Comparison of ENCODE assay signal across 19 cellular contexts in genomic region chr5:98095072-98095471, GRCh38.
DNase-seq lines count a peak whose midpoint lies in the region; ATAC-seq, FAIRE-seq and TF ChIP-seq lines count a peak whose summit lies in the region.
"Had no signal": no experiment of that assay in that cellular context is flagged by ENCODE, and none has a peak within 500 bp of the region (broad histone marks: within the 10 kb centered on the region; RNA-seq: fewer than 3 reads in every experiment).

No MANE protein-coding gene starts in this region.

- H3K36me3 ChIP-seq in mammary epithelial cell (ENCODE audit: insufficient read depth, low read length) (no peaks in the 10 kb centered on the region), RWPE2 (ENCODE audit: low read depth) (no peaks in the 10 kb centered on the region), osteoblast (ENCODE audit: insufficient read depth, low read length) (no peaks in the 10 kb centered on the region), heart right ventricle (no peaks in the 10 kb centered on the region)
- H3K36me3 ChIP-seq: BLaER1 treated with 17β-estradiol and CSF1 and Interleukin-3, amounts not matched to agents 10 nM and 100 nM had no signal

- peaks cover 7% of the 10 kb centered on the region for H3K9me3 Mint-ChIP-seq in MCF 10A (ENCODE audit: unreplicated experiment)
- H3K9me3 Mint-ChIP-seq: T-cell had no signal

- H3K27ac ChIP-seq in mammary epithelial cell (ENCODE audit: insufficient read depth, low read depth, low read length): no peak overlapping the region
- H3K27ac ChIP-seq in RWPE2 (ENCODE audit: poor library complexity, severe bottlenecking): peak overlapping the region; percentile 85
- H3K27ac ChIP-seq in osteoblast (ENCODE audit: low read depth, low read length): no peak overlapping the region
- H3K27ac ChIP-seq in heart right ventricle: no peak overlapping the region
- H3K27ac ChIP-seq: 22Rv1; BLaER1 treated with 17β-estradiol and CSF1 and Interleukin-3, amounts not matched to agents 10 nM and 100 nM had no signal

- H3K4me1 ChIP-seq in mammary epithelial cell (ENCODE audit: insufficient read depth, low read length) (peaks cover 10% of the 10 kb centered on the region), RWPE2 (ENCODE audit: insufficient read depth, poor library complexity, severe bottlenecking) (peaks cover 40% of the 10 kb centered on the region), osteoblast (ENCODE audit: insufficient read depth, low read length) (peaks cover 11% of the 10 kb centered on the region), heart right ventricle (no peaks in the 10 kb centered on the region)

- TF ChIP-seq POLR2A in GM12891 (IDR thresholded peaks at IDR 0.05; ENCODE audit: low read depth, low read length): no peak

- TF ChIP-seq CTCF in mammary epithelial cell (conservative IDR thresholded peaks at IDR 0.05 in 1 of 2, IDR thresholded peaks at IDR 0.05 in 1 of 2; ENCODE audit: extremely low read depth in 1 of 2, insufficient read depth in 1 of 2, low read depth in 1 of 2, low read length in 2 of 2) (no peak), MCF 10A (IDR thresholded peaks at IDR 0.05; ENCODE audit: unreplicated experiment) (no peak), RWPE2 (IDR thresholded peaks at IDR 0.05; ENCODE audit: poor library complexity, severe bottlenecking) (no peak), osteoblast (IDR thresholded peaks at IDR 0.05; ENCODE audit: extremely low read depth, low read depth, low read length) (no peak), heart right ventricle (IDR thresholded peaks at IDR 0.05) (no peak)

- no peak for DNase-seq in mammary epithelial cell
- DNase-seq in MCF 10A (ENCODE audit: unreplicated experiment): no peak
- DNase-seq in RWPE2 (ENCODE audit: low spot score): no peak
- DNase-seq in osteoblast (ENCODE audit: insufficient read length, low spot score, missing footprints): no peak
- DNase-seq in GM12891 (ENCODE audit: insufficient read length, low spot score): no peak
- no peak for DNase-seq in COLO829 (ENCODE audit: low spot score)
- DNase-seq in heart right ventricle: no peak
- DNase-seq: EL; NCI-H1417 treated with DMSO at 0.1 percent for 48 hours; NCI-H2081; NCI-H2227 treated with DMSO at 0.1 percent for 48 hours; NCI-H524 treated with DMSO at 0.1 percent for 48 hours; NK-92 treated with Interleukin-12 subunit alpha and Interleukin-12 subunit beta, amount 100 ng/mL, for 24 hours; T-cell had no signal

- no peaks in the 10 kb centered on the region for H3K9me3 ChIP-seq in mammary epithelial cell (replicated peaks; ENCODE audit: insufficient read depth, low read length)
- no peaks in the 10 kb centered on the region for H3K9me3 ChIP-seq in RWPE2 (ENCODE audit: severe bottlenecking)
- no peaks in the 10 kb centered on the region for H3K9me3 ChIP-seq in osteoblast (ENCODE audit: low read depth, low read length)
- no peaks in the 10 kb centered on the region for H3K9me3 ChIP-seq in heart right ventricle

- FAIRE-seq in GM12891 (lab: Jason Lieb, UNC): no peak
- FAIRE-seq: HepG2 had no signal

- peak overlapping the region; percentile 20 for H2AFZ ChIP-seq in mammary epithelial cell (ENCODE audit: low read depth, low read length)
- peak overlapping the region; percentile 49 for H2AFZ ChIP-seq in osteoblast (ENCODE audit: low read length)

- H4K20me1 ChIP-seq in mammary epithelial cell (ENCODE audit: insufficient read depth, low read length) (no peaks in the 10 kb centered on the region), osteoblast (ENCODE audit: insufficient read depth, low read length) (no peaks in the 10 kb centered on the region)
- H4K20me1 ChIP-seq: BLaER1 treated with 17β-estradiol and CSF1 and Interleukin-3, amounts not matched to agents 10 nM and 100 nM had no signal

- H3K27ac Mint-ChIP-seq in MCF 10A (ENCODE audit: low read depth, unreplicated experiment): no peak overlapping the region
- H3K27ac Mint-ChIP-seq: T-cell had no signal

- intact Hi-C loops in mammary epithelial cell (cut with micrococcal nuclease) (no loop called here), MCF 10A (cut with micrococcal nuclease) (no loop called here), heart right ventricle (cut with DNase I) (no loop called here)

- H3K4me1 Mint-ChIP-seq in MCF 10A (ENCODE audit: insufficient read depth, unreplicated experiment): peaks cover 16% of the 10 kb centered on the region
- H3K4me1 Mint-ChIP-seq: T-cell had no signal

- H3K27me3 Mint-ChIP-seq in MCF 10A (ENCODE audit: insufficient read depth, unreplicated experiment): no peaks in the 10 kb centered on the region
- H3K27me3 Mint-ChIP-seq: T-cell had no signal

- H3K4me3 ChIP-seq in mammary epithelial cell (replicated peaks in 1 of 3; ENCODE audit: insufficient read depth in 1 of 3, low read depth in 2 of 3, low read length in 3 of 3) (no peak overlapping the region), RWPE2 (ENCODE audit: severe bottlenecking) (no peak overlapping the region), osteoblast (ENCODE audit: insufficient read depth, low read length) (no peak overlapping the region), heart right ventricle (no peak overlapping the region)
- H3K4me3 ChIP-seq: BLaER1 treated with 17β-estradiol and CSF1 and Interleukin-3, amounts not matched to agents 10 nM and 100 nM had no signal

- dilution Hi-C loops in mammary epithelial cell (cut with HindIII; ENCODE audit: low sequenced_read_pairs): no loop called here

- CTCF ChIA-PET in mammary epithelial cell (lab: Charles Lee; ENCODE audit: low non-redundant PET) (no interaction called here), MCF 10A (lab: Yijun Ruan, JAX) (interaction anchor here (0.6 kb wide), 1 partner anchor 15 kb away, joined by 4 read pairs; no protein-coding TSS in a partner anchor)

- no TSS peak for BruUV-seq in mammary epithelial cell (replicated peaks; lab: Mats Ljungman, UMichigan)
- no TSS peak for BruUV-seq in MCF 10A (replicated peaks; lab: Mats Ljungman, UMichigan)

- H3K4me3 Mint-ChIP-seq in MCF 10A (ENCODE audit: unreplicated experiment): no peak overlapping the region
- H3K4me3 Mint-ChIP-seq: T-cell had no signal

- no peaks in the 10 kb centered on the region for H3K27me3 ChIP-seq in mammary epithelial cell (ENCODE audit: insufficient read depth, low read length)
- no peaks in the 10 kb centered on the region for H3K27me3 ChIP-seq in RWPE2 (ENCODE audit: insufficient read depth, poor library complexity, severe bottlenecking)
- no peaks in the 10 kb centered on the region for H3K27me3 ChIP-seq in osteoblast (ENCODE audit: insufficient read depth, low read length)
- H3K27me3 ChIP-seq in heart right ventricle: no peaks in the 10 kb centered on the region
- H3K27me3 ChIP-seq: BLaER1 treated with 17β-estradiol and CSF1 and Interleukin-3, amounts not matched to agents 10 nM and 100 nM had no signal

- H3K79me2 ChIP-seq in mammary epithelial cell (ENCODE audit: insufficient read depth, low read length): no peaks in the 10 kb centered on the region
- no peaks in the 10 kb centered on the region for H3K79me2 ChIP-seq in osteoblast (ENCODE audit: insufficient read depth, low read length)

- WGBS in mammary epithelial cell (ENCODE audit: low coverage, missing lambda C conversion rate): 80% methylated on average over 1 of the region's 3 CpGs
- 46 to 70% methylated on average over 3 of the region's 3 CpGs for WGBS in heart right ventricle, 2 donors

- in situ Hi-C loops in mammary epithelial cell (cut with MboI; ENCODE audit: low sequenced_read_pairs in 2 of 2): no loop called here

- H3K36me3 Mint-ChIP-seq in MCF 10A (ENCODE audit: insufficient read depth, unreplicated experiment): no peaks in the 10 kb centered on the region
- H3K36me3 Mint-ChIP-seq: T-cell had no signal

- ATAC-seq in HG02852 (IDR thresholded peaks at IDR 0.05; ENCODE audit: unreplicated experiment) (peak; percentile 47), RWPE2 (ENCODE audit: low read depth) (no peak), heart right ventricle (no peak)
- ATAC-seq: HCT116, HepG2, T-cell had no signal

- H3K4me2 ChIP-seq in mammary epithelial cell (ENCODE audit: insufficient read depth, low read depth, low read length): no peak overlapping the region
- no peak overlapping the region for H3K4me2 ChIP-seq in osteoblast (ENCODE audit: insufficient read depth, low read length)
- H3K4me2 ChIP-seq: BLaER1 treated with 17β-estradiol and CSF1 and Interleukin-3, amounts not matched to agents 10 nM and 100 nM had no signal

- POLR2A ChIA-PET in MCF 10A (lab: Yijun Ruan, JAX): no interaction called here

- no peak overlapping the region for H3K9ac ChIP-seq in mammary epithelial cell (ENCODE audit: insufficient read depth, low read length)
- H3K9ac ChIP-seq: BLaER1 treated with 17β-estradiol and CSF1 and Interleukin-3, amounts not matched to agents 10 nM and 100 nM had no signal

TF ChIP-seq in GM12891, 5 proteins besides CTCF, POLR2A, EP300 and RAD21:
- TF ChIP-seq PAX5 (IDR thresholded peaks at IDR 0.05; ENCODE audit: insufficient read depth, low read length, severe bottlenecking): no peak
- TF ChIP-seq SPI1 (IDR thresholded peaks at IDR 0.05; ENCODE audit: low read depth, low read length): no peak
- no peak for TF ChIP-seq POLR2AphosphoS5 (IDR thresholded peaks at IDR 0.05; ENCODE audit: low read depth, low read length)
- no peak for TF ChIP-seq POU2F2 (IDR thresholded peaks at IDR 0.05; ENCODE audit: low read depth, low read length)
- no peak for TF ChIP-seq TAF1 (IDR thresholded peaks at IDR 0.05; ENCODE audit: low read depth, low read length)
